Comparison of ENCODE assay signal across 25 cellular contexts in genomic region chr3:146088840-146089239, GRCh38.
"Had no signal": no experiment of that assay in that cellular context is flagged by ENCODE, and none has a peak within 500 bp of the region (broad histone marks: within the 10 kb centered on the region; RNA-seq: fewer than 3 reads in every experiment).

No MANE protein-coding gene starts in this region.

- H3K79me2 ChIP-seq: parathyroid adenoma had no signal

- H3K4me1 ChIP-seq: colonic mucosa, left lung, parathyroid adenoma, testis, uterus had no signal

- ATAC-seq: gastroesophageal sphincter; heart left ventricle; left cardiac atrium; left lung; mucosa of descending colon; natural killer cell treated with Interleukin-12 subunit alpha and Interleukin-12 subunit beta and Interleukin-15 and Interleukin-18, amount 100 ng/mL, for 72 hours; right lobe of liver; stimulated activated effector memory CD8-positive, alpha-beta T cell treated with anti-CD3 and anti-CD28 coated beads, Interleukin-12 subunit alpha, Interleukin-12 subunit beta, amount 100 ng/mL, for 72 hours had no signal

- H2AFZ ChIP-seq: hepatocyte, parathyroid adenoma had no signal

- H3K4me2 ChIP-seq: hepatocyte had no signal

- H3K27ac ChIP-seq: colonic mucosa, esophagus squamous epithelium, gastroesophageal sphincter, heart left ventricle, hepatocyte, left lung, neutrophil, parathyroid adenoma, right lobe of liver, testis, tibial artery, uterus had no signal

- H3K36me3 ChIP-seq: colonic mucosa, esophagus squamous epithelium, gastroesophageal sphincter, left lung, neutrophil, right lobe of liver, tibial artery, uterus had no signal

- H3K4me3 ChIP-seq: colonic mucosa, esophagus squamous epithelium, gastroesophageal sphincter, heart left ventricle, hepatocyte, left lung, mucosa of descending colon, right lobe of liver, testis, tibial artery, uterus had no signal

- H3K27me3 ChIP-seq: colonic mucosa, esophagus squamous epithelium, gastroesophageal sphincter, heart left ventricle, hepatocyte, left lung, neutrophil, right lobe of liver, testis, tibial artery, uterus had no signal

- H3K9me3 ChIP-seq: colonic mucosa, esophagus squamous epithelium, gastroesophageal sphincter, heart left ventricle, left lung, mucosa of descending colon, neutrophil, right lobe of liver, testis, tibial artery, uterus had no signal

- DNase-seq: colonic mucosa; effector CD8-positive, alpha-beta T cell; endodermal cell; esophagus squamous epithelium; foreskin fibroblast; heart left ventricle; left cardiac atrium; left lung; mesenchymal stem cell; mucosa of descending colon; naive B cell; right lobe of liver; stimulated activated CD4-positive, alpha-beta T cell treated with anti-CD3 and anti-CD28 coated beads, Interleukin-2, amount 100 ng/mL, for 24 hours; stimulated activated CD4-positive, alpha-beta T cell treated with anti-CD3 and anti-CD28 coated beads, Interleukin-4, amount 100 ng/mL, for 24 hours; stimulated activated naive CD4-positive, alpha-beta T cell treated with Interleukin-2 at 50 U/mL for 16 hours; substantia nigra; testis; tibial artery; uterus had no signal

- H3K9ac ChIP-seq: parathyroid adenoma had no signal
